Comparison of ENCODE assay signal across 8 cellular contexts in the genomic region with DNA sequence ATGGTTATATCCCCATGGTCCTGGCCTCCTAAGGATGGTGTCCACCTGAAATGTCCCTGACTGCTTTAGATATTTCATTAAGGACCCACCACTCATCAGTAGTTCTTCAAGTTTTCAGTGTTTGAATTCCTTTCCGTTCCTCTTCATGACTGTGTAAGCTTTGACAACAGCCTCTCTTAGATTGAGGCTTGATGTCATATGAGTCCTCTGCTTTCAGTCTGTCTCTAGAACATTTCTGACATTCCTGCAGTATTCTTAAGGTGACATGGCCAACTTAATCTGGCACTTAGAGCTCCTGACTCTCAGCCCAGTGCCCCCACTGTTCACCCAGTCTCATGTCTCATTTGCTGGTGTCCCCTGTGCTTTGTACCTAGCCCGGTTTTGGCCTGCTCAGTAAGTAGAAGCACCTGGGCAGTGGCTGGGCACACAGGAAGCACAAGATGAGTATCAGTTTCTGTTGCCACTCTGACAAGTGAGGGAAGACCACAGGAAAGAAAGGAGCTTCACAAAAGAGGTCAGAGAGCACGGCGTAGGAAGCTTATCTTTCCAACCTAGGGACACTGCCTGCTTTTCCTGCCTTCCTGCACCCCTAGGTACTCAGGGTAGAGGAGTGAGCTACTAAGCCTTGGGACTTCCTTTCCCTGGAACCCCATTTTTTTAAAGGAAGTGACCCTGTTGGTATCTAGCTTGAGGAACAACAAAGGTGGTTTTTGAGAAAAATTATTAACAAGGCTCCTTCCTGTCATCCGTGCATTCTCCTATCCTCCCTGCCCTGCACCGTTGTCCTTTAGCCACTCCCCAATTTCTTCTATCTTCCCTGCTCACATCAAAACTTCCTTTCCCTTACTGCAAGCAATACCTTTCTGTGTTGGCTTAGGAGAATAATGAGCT.
A peak's percentile ranks its signal among the peaks of the same experiment; 100 is the strongest.
DNase-seq lines count a peak whose midpoint lies in the region; ATAC-seq, FAIRE-seq and TF ChIP-seq lines count a peak whose summit lies in the region.

No MANE protein-coding gene starts in this region.

- peaks cover 10% of the 10 kb centered on the region for H3K36me3 Mint-ChIP-seq in activated naive CD4-positive, alpha-beta T cell treated with anti-CD3 and anti-CD28 coated beads, Interleukin-2, amount 50 U/mL, for 24 hours

- H3K4me3 ChIP-seq in small intestine (ENCODE audit: low read depth in 1 of 2, low read length in 2 of 2) (peak overlapping the region in 1 of 2 donors; percentile 32), dorsolateral prefrontal cortex (peak overlapping the region in 11 of 59 donors; percentile 3 to 63 (median 48)), WERI-Rb-1 (ENCODE audit: low read depth, low read length) (no peak overlapping the region)

- ATAC-seq in HG03064 (IDR thresholded peaks at IDR 0.05; ENCODE audit: low read depth, unreplicated experiment), result peak; percentile 35

- H3K36me3 ChIP-seq in small intestine (ENCODE audit: control insufficient read depth in 2 of 2, insufficient read depth in 2 of 2, low read length in 2 of 2) (peaks cover 10 to 28% of the 10 kb centered on the region in 2 donors), WERI-Rb-1 (peaks cover 98% of the 10 kb centered on the region)

- WGBS in small intestine, 3 donors, result 53 to 80% (median 63%) methylated on average over 6 of the region's 6 CpGs

- peaks cover 75% of the 10 kb centered on the region for H3K4me1 Mint-ChIP-seq in activated naive CD4-positive, alpha-beta T cell treated with anti-CD3 and anti-CD28 coated beads, Interleukin-2, amount 50 U/mL, for 24 hours

- no peaks in the 10 kb centered on the region for H3K9me3 Mint-ChIP-seq in activated naive CD4-positive, alpha-beta T cell treated with anti-CD3 and anti-CD28 coated beads, Interleukin-2, amount 50 U/mL, for 24 hours

- peak; percentile 29 for DNase-seq in activated naive CD4-positive, alpha-beta T cell treated with Interleukin-2 at 50 U/mL for 16 hours
- no peak for DNase-seq in activated naive CD4-positive, alpha-beta T cell treated with anti-CD3 and anti-CD28 coated beads, Interleukin-2, amount 50 U/mL, for 16 hours
- DNase-seq in small intestine (no peak), NCI-H2081 treated with DMSO at 0.1 percent for 48 hours (lab: John Stamatoyannopoulos, UW) (no peak), dorsolateral prefrontal cortex (no peak), WERI-Rb-1 (no peak)

- H3K27ac Mint-ChIP-seq in activated naive CD4-positive, alpha-beta T cell treated with anti-CD3 and anti-CD28 coated beads, Interleukin-2, amount 50 U/mL, for 24 hours, result peak overlapping the region; percentile 100

- peak overlapping the region; percentile 99 for H3K4me3 Mint-ChIP-seq in activated naive CD4-positive, alpha-beta T cell treated with anti-CD3 and anti-CD28 coated beads, Interleukin-2, amount 50 U/mL, for 24 hours

- H3K4me1 ChIP-seq in small intestine (ENCODE audit: control insufficient read depth in 2 of 2, insufficient read depth in 1 of 2, low read depth in 1 of 2, low read length in 1 of 2), result no peaks in the 10 kb centered on the region

- H3K27me3 Mint-ChIP-seq in activated naive CD4-positive, alpha-beta T cell treated with anti-CD3 and anti-CD28 coated beads, Interleukin-2, amount 50 U/mL, for 24 hours, result no peaks in the 10 kb centered on the region

- no peak for FAIRE-seq in small intestine (lab: Jason Lieb, UNC)

- TF ChIP-seq CTCF in dorsolateral prefrontal cortex (IDR thresholded peaks at IDR 0.05 in 54 of 56, conservative IDR thresholded peaks at IDR 0.05 in 2 of 56; ENCODE audit: low read depth in 1 of 56, partially characterized antibody in 56 of 56) (no peak), WERI-Rb-1 (IDR thresholded peaks at IDR 0.05; ENCODE audit: low read depth, low read length) (no peak)

- H3K27me3 ChIP-seq in small intestine (ENCODE audit: control insufficient read depth in 2 of 2, insufficient read depth in 2 of 2, low read length in 2 of 2) (no peaks in the 10 kb centered on the region), dorsolateral prefrontal cortex (peaks cover 0 to 3% (median 0%) of the 10 kb centered on the region in 45 donors), WERI-Rb-1 (ENCODE audit: insufficient read depth, low read depth, severe bottlenecking) (no peaks in the 10 kb centered on the region)

- intact Hi-C loops in dorsolateral prefrontal cortex (cut with DNase I), result no loop called here

- H3K27ac ChIP-seq in small intestine (ENCODE audit: low read depth in 1 of 2, low read length in 1 of 2) (peak overlapping the region; percentile 81 to 88), dorsolateral prefrontal cortex (peak overlapping the region in 10 of 59 donors; percentile 6 to 61 (median 32)), WERI-Rb-1 (no peak overlapping the region)

- H3K9me3 ChIP-seq in small intestine (ENCODE audit: control insufficient read depth, low read depth) (no peaks in the 10 kb centered on the region), WERI-Rb-1 (ENCODE audit: severe bottlenecking) (no peaks in the 10 kb centered on the region)
